In genomic region chr7:154789404-154789803, GRCh38 we compare ENCODE assay signal across 13 cellular contexts.
DNase-seq lines count a peak whose midpoint lies in the region; ATAC-seq, FAIRE-seq and TF ChIP-seq lines count a peak whose summit lies in the region.
"Had no signal": no experiment of that assay in that cellular context is flagged by ENCODE, and none has a peak within 500 bp of the region (broad histone marks: within the 10 kb centered on the region; RNA-seq: fewer than 3 reads in every experiment).

No MANE protein-coding gene starts in this region.

- no peak for ATAC-seq in right cardiac atrium
- ATAC-seq in GM18498 (IDR thresholded peaks at IDR 0.05; ENCODE audit: unreplicated experiment) = no peak
- no peak for ATAC-seq in activated CD4-positive, CD25-positive, alpha-beta regulatory T cell treated with anti-CD3 and anti-CD28 coated beads, Interleukin-2, amount 50 U/mL, for 24 hours
- ATAC-seq in GM21423 (IDR thresholded peaks at IDR 0.05; ENCODE audit: unreplicated experiment) = no peak

- no peak for FAIRE-seq in urothelium cell line (lab: Jason Lieb, UNC)
- FAIRE-seq: GM18507 had no signal

- TF ChIP-seq CTCF in left ventricle myocardium inferior (IDR thresholded peaks at IDR 0.05; ENCODE audit: borderline replicate concordance) = peak; percentile 33
- peak; percentile 62 for TF ChIP-seq CTCF in hepatocyte (IDR thresholded peaks at IDR 0.05; ENCODE audit: poor library complexity)

- no peaks in the 10 kb centered on the region for H3K9me2 ChIP-seq in hepatocyte (replicated peaks; ENCODE audit: insufficient read depth)

- H3K36me3 ChIP-seq in left ventricle myocardium inferior = no peaks in the 10 kb centered on the region
- H3K36me3 ChIP-seq in hepatocyte (replicated peaks; ENCODE audit: insufficient read depth, low read depth) = no peaks in the 10 kb centered on the region

- 65% methylated on average over 6 of the region's 6 CpGs for WGBS in right cardiac atrium
- 59% methylated on average over 6 of the region's 6 CpGs for WGBS in hepatocyte (ENCODE audit: low lambda C conversion rate, missing lambda C conversion rate)

- H3K27me3 ChIP-seq in left ventricle myocardium inferior (ENCODE audit: low read depth) (peaks cover 60% of the 10 kb centered on the region), right cardiac atrium (ENCODE audit: control insufficient read depth, insufficient read depth) (no peaks in the 10 kb centered on the region), hepatocyte (peaks cover 16% of the 10 kb centered on the region)

- H3K4me3 ChIP-seq in left ventricle myocardium inferior (no peak overlapping the region), right cardiac atrium (ENCODE audit: low read length) (no peak overlapping the region), hepatocyte (no peak overlapping the region)

- H2AFZ ChIP-seq in hepatocyte = no peak overlapping the region

- H3K9me3 ChIP-seq in left ventricle myocardium inferior (replicated peaks) = peaks cover 18% of the 10 kb centered on the region
- H3K9me3 ChIP-seq in right cardiac atrium (ENCODE audit: control insufficient read depth, low read length) = no peaks in the 10 kb centered on the region
- no peaks in the 10 kb centered on the region for H3K9me3 ChIP-seq in hepatocyte (ENCODE audit: low read depth)

- DNase-seq in left ventricle myocardium inferior (no peak), right cardiac atrium (no peak), OCI-M1 (lab: John Stamatoyannopoulos, UW) (peak; percentile 12), hepatocyte (ENCODE audit: low spot score) (peak; percentile 59), urothelium cell line (ENCODE audit: low spot score) (peak; percentile 12)
- DNase-seq: GOT3; NCI-H774; stimulated activated CD4-positive, alpha-beta T cell treated with anti-CD3 and anti-CD28 coated beads, Interleukin-15, amount 100 ng/mL, for 24 hours had no signal

- no peak overlapping the region for H3K4me2 ChIP-seq in hepatocyte

- H4K20me1 ChIP-seq in hepatocyte (ENCODE audit: insufficient read depth, poor library complexity, severe bottlenecking) = no peaks in the 10 kb centered on the region

- no peaks in the 10 kb centered on the region for H3K79me2 ChIP-seq in hepatocyte

- intact Hi-C loops in left ventricle myocardium inferior (cut with micrococcal nuclease) = no loop called here
- intact Hi-C loops in right cardiac atrium (cut with DNase I) = no loop called here

- peaks cover 4% of the 10 kb centered on the region for H3K4me1 ChIP-seq in left ventricle myocardium inferior
- H3K4me1 ChIP-seq in right cardiac atrium (ENCODE audit: control insufficient read depth, insufficient read depth, low read length) = no peaks in the 10 kb centered on the region
- H3K4me1 ChIP-seq in hepatocyte (ENCODE audit: insufficient read depth) = no peaks in the 10 kb centered on the region

- no peak overlapping the region for H3K27ac ChIP-seq in left ventricle myocardium inferior (replicated peaks)
- H3K27ac ChIP-seq in right cardiac atrium (ENCODE audit: low read length) = no peak overlapping the region
- H3K27ac ChIP-seq in hepatocyte = no peak overlapping the region
- H3K27ac ChIP-seq: HL-60 had no signal

Comparison
In these comparisons a context has a peak if more than half of its experiments do, and no peak if none do; other contexts are left out.
1. DNase-seq: peak in OCI-M1 (single experiment), hepatocyte (single experiment) and urothelium cell line (single experiment); none in left ventricle myocardium inferior (single experiment) and right cardiac atrium (0 of 3).